ENCODE assay signal across 8 cellular contexts in the genomic region with DNA sequence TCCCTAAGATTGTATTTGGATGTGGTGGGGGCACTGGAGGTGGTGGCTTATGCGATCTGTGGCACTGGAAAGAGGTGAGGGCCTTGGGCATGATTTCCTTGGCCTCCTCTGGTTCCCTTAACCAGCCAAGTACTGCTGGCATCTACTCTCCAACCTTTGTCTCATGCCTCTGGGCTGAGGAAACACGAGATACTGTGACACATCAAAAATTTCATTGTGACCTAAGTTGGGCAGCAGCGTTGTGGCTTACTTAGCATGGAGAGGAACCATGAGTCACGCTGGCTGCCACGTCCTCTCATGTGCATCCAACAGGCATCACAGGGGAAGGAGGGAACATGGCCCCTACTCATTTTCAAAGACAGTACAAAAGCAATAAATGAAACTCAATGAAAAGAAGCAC. TPM values are rescaled to one million over a fixed set of nuclear protein-coding genes. Genes with fewer than 3 reads are reported as not detected.
A peak's percentile ranks its signal among the peaks of the same experiment; 100 is the strongest.
DNase-seq lines count a peak whose midpoint lies in the region; TF ChIP-seq lines count a peak whose summit lies in the region.

No MANE protein-coding gene starts in this region.

- DNase-seq in stimulated activated CD4-positive, alpha-beta T cell treated with anti-CD3 and anti-CD28 coated beads, Interleukin-15, amount 100 ng/mL, for 48 hours (ENCODE audit: low read depth in 2 of 2), result peak; percentile 15 to 17
- no peak for DNase-seq in stimulated activated CD4-positive, alpha-beta T cell treated with anti-CD3 and anti-CD28 coated beads, Interleukin-2, amount 100 ng/mL, for 48 hours
- DNase-seq in SJSA1 (ENCODE audit: low read depth in 1 of 2, low spot score in 2 of 2), result peak; percentile 78 to 88
- peak; percentile 97 for DNase-seq in fibroblast of mammary gland (ENCODE audit: low read depth)
- no peak for DNase-seq in CD8-positive, alpha-beta memory T cell
- DNase-seq in iPS-NIHi11 (ENCODE audit: low spot score), result no peak
- DNase-seq in NCI-H187 (lab: John Stamatoyannopoulos, UW), result no peak
- DNase-seq in cerebellum (ENCODE audit: low spot score), result no peak

- H3K27ac Mint-ChIP-seq in CD8-positive, alpha-beta memory T cell, result no peak overlapping the region

- no peak overlapping the region for H3K4me3 Mint-ChIP-seq in CD8-positive, alpha-beta memory T cell

- no peak for TF ChIP-seq CTCF in fibroblast of mammary gland (conservative IDR thresholded peaks at IDR 0.05; ENCODE audit: control insufficient read depth, insufficient read depth, low read depth, low read length)

- H3K4me1 ChIP-seq in SJSA1 (replicated peaks), result peaks cover 13% of the 10 kb centered on the region
- H3K4me1 ChIP-seq in CD8-positive, alpha-beta memory T cell (ENCODE audit: insufficient read depth, low read length), result no peaks in the 10 kb centered on the region

- peaks cover 6 to 17% (median 7%) of the 10 kb centered on the region in 3 donors for H3K36me3 Mint-ChIP-seq in CD8-positive, alpha-beta memory T cell

- H3K4me1 Mint-ChIP-seq in CD8-positive, alpha-beta memory T cell, result no peaks in the 10 kb centered on the region

- H3K36me3 ChIP-seq in SJSA1, result no peaks in the 10 kb centered on the region
- no peaks in the 10 kb centered on the region for H3K36me3 ChIP-seq in CD8-positive, alpha-beta memory T cell (ENCODE audit: insufficient read depth, low read length)

- peak overlapping the region; percentile 85 for H3K27ac ChIP-seq in SJSA1
- no peak overlapping the region for H3K27ac ChIP-seq in CD8-positive, alpha-beta memory T cell (ENCODE audit: low read depth, low read length)

- H3K9me3 ChIP-seq in SJSA1 (replicated peaks), result no peaks in the 10 kb centered on the region; the same call in 1 of the 2 replicates
- H3K9me3 ChIP-seq in CD8-positive, alpha-beta memory T cell (ENCODE audit: low read length), result no peaks in the 10 kb centered on the region

- POLR2A ChIA-PET in CD8-positive, alpha-beta memory T cell (lab: Charles Lee), result no interaction called here

- no peaks in the 10 kb centered on the region for H3K27me3 ChIP-seq in SJSA1 (replicated peaks)
- no peaks in the 10 kb centered on the region for H3K27me3 ChIP-seq in CD8-positive, alpha-beta memory T cell (ENCODE audit: insufficient read depth, low read length, poor library complexity, severe bottlenecking)

- H3K4me3 ChIP-seq in SJSA1 (no peak overlapping the region), fibroblast of mammary gland (ENCODE audit: control insufficient read depth, low read depth, low read length) (no peak overlapping the region)
- H3K4me3 ChIP-seq in CD8-positive, alpha-beta memory T cell (ENCODE audit: low read length), result no peak overlapping the region

- H3K9me3 Mint-ChIP-seq in CD8-positive, alpha-beta memory T cell, result no peaks in the 10 kb centered on the region

- CTCF ChIA-PET in CD8-positive, alpha-beta memory T cell (lab: Charles Lee), result no interaction called here

- H3K27me3 Mint-ChIP-seq in CD8-positive, alpha-beta memory T cell, result no peaks in the 10 kb centered on the region

RNA-seq across cellular contexts. Expression of a gene that starts 29.7 kb away (rescaled TPM):
- 7.9 and 12.9 TPM in 2 replicates for total RNA-seq in SJSA1 (2014; rRNA removed; shearing (Covaris generic))
- 1 to 10 TPM; 3.7 to 3.9 TPM for total RNA-seq in CD8-positive, alpha-beta memory T cell
- 0.26 TPM for polyA plus RNA-seq in CD8-positive, alpha-beta memory T cell
- 31.3 TPM for total RNA-seq in cerebellum

Comparison
In these comparisons a context has a peak if more than half of its experiments do, and no peak if none do; other contexts are left out.
1. DNase-seq: peak in stimulated activated CD4-positive, alpha-beta T cell treated with anti-CD3 and anti-CD28 coated beads, Interleukin-15, amount 100 ng/mL, for 48 hours (2 of 2), SJSA1 (2 of 2) and fibroblast of mammary gland (single experiment); none in stimulated activated CD4-positive, alpha-beta T cell treated with anti-CD3 and anti-CD28 coated beads, Interleukin-2, amount 100 ng/mL, for 48 hours (0 of 2), CD8-positive, alpha-beta memory T cell (0 of 5), iPS-NIHi11 (single experiment), NCI-H187 (0 of 2) and cerebellum (single experiment).